ENCODE assay signal across 9 cellular contexts in genomic region chr14:103361868-103362267, GRCh38. TPM values are rescaled to one million over a fixed set of nuclear protein-coding genes. Genes with fewer than 3 reads are reported as not detected.
A peak's percentile ranks its signal among the peaks of the same experiment; 100 is the strongest.
DNase-seq lines count a peak whose midpoint lies in the region; ATAC-seq and TF ChIP-seq lines count a peak whose summit lies in the region.
"Had no signal": no experiment of that assay in that cellular context is flagged by ENCODE, and none has a peak within 500 bp of the region (broad histone marks: within the 10 kb centered on the region; RNA-seq: fewer than 3 reads in every experiment).

No MANE protein-coding gene starts in this region.

- TF ChIP-seq CTCF in fibroblast of villous mesenchyme (IDR thresholded peaks at IDR 0.05; ENCODE audit: insufficient read depth, low read depth, low read length) (no peak), upper lobe of right lung (IDR thresholded peaks at IDR 0.05) (no peak), GM13976 (IDR thresholded peaks at IDR 0.05; ENCODE audit: borderline replicate concordance, control extremely low read depth, extremely low read depth, insufficient read depth, missing control alignments) (no peak), coronary artery (IDR thresholded peaks at IDR 0.05) (no peak)

- H3K27ac ChIP-seq in upper lobe of right lung (no peak overlapping the region), coronary artery (no peak overlapping the region)
- H3K27ac ChIP-seq: neural progenitor cell had no signal

- H3K4me3 ChIP-seq in fibroblast of villous mesenchyme (ENCODE audit: low read depth, low read length), result no peak overlapping the region
- no peak overlapping the region for H3K4me3 ChIP-seq in upper lobe of right lung
- H3K4me3 ChIP-seq in coronary artery, result no peak overlapping the region
- H3K4me3 ChIP-seq: neural progenitor cell had no signal

- peaks cover 4% of the 10 kb centered on the region for H3K9me3 ChIP-seq in upper lobe of right lung

- no peaks in the 10 kb centered on the region for H3K27me3 ChIP-seq in upper lobe of right lung
- H3K27me3 ChIP-seq: neural progenitor cell had no signal

- peak; percentile 59 to 89 for ATAC-seq in activated naive CD4-positive, alpha-beta T cell treated with anti-CD3 and anti-CD28 coated beads, Interleukin-2, amount 50 U/mL, for 72 hours
- ATAC-seq in upper lobe of right lung (peak; percentile 39), GM21526 (IDR thresholded peaks at IDR 0.05; ENCODE audit: low FRiP score, unreplicated experiment) (no peak)

- no peaks in the 10 kb centered on the region for H3K36me3 ChIP-seq in upper lobe of right lung
- H3K36me3 ChIP-seq: neural progenitor cell had no signal

- peaks cover 7 to 16% of the 10 kb centered on the region in 2 donors for H3K9me3 Mint-ChIP-seq in activated naive CD4-positive, alpha-beta T cell treated with anti-CD3 and anti-CD28 coated beads, Interleukin-2, amount 50 U/mL, for 72 hours

- H3K27ac Mint-ChIP-seq in activated naive CD4-positive, alpha-beta T cell treated with anti-CD3 and anti-CD28 coated beads, Interleukin-2, amount 50 U/mL, for 72 hours, result no peak overlapping the region
- H3K27ac Mint-ChIP-seq: neural progenitor cell had no signal

- DNase-seq in activated naive CD4-positive, alpha-beta T cell treated with anti-CD3 and anti-CD28 coated beads, Interleukin-2, amount 50 U/mL, for 72 hours (ENCODE audit: low spot score in 2 of 2), result no peak
- DNase-seq in activated naive CD4-positive, alpha-beta T cell (lab: John Stamatoyannopoulos, UW), result no peak
- peak; percentile 55 for DNase-seq in T1000 (lab: John Stamatoyannopoulos, UW)
- peak; percentile 97 for DNase-seq in fibroblast of villous mesenchyme (ENCODE audit: low read depth)
- DNase-seq in upper lobe of right lung, result no peak
- DNase-seq in GM13976 (ENCODE audit: low spot score), result no peak
- no peak for DNase-seq in coronary artery (ENCODE audit: low spot score)

- H3K4me1 ChIP-seq in upper lobe of right lung, result no peaks in the 10 kb centered on the region
- H3K4me1 ChIP-seq: neural progenitor cell had no signal

- intact Hi-C loops in upper lobe of right lung (cut with DNase I), result no loop called here

- peaks cover 9 to 22% of the 10 kb centered on the region in 2 donors for H3K36me3 Mint-ChIP-seq in activated naive CD4-positive, alpha-beta T cell treated with anti-CD3 and anti-CD28 coated beads, Interleukin-2, amount 50 U/mL, for 72 hours

- in situ Hi-C loops in GM13976 (cut with MboI; ENCODE audit: low sequenced_read_pairs, unreplicated experiment), result no loop called here

RNA-seq across cellular contexts. Expression of gene MARK3, which starts 23.3 kb away (rescaled TPM):
- 10 to 100 TPM; 67.0 to 91.4 TPM for total RNA-seq in activated naive CD4-positive, alpha-beta T cell treated with anti-CD3 and anti-CD28 coated beads, Interleukin-2, amount 50 U/mL, for 72 hours
- total RNA-seq in fibroblast of villous mesenchyme, result 79.2 and 108 TPM in 2 replicates
- 105 TPM for total RNA-seq in upper lobe of right lung

RNA-seq across cellular contexts. Expression of gene EIF5, which starts 27.8 kb away (rescaled TPM):
- total RNA-seq in activated naive CD4-positive, alpha-beta T cell treated with anti-CD3 and anti-CD28 coated beads, Interleukin-2, amount 50 U/mL, for 72 hours, result 100 to 1,000 TPM; 154 to 243 TPM
- total RNA-seq in fibroblast of villous mesenchyme (122 and 124 TPM in 2 replicates), upper lobe of right lung (245 TPM)

Comparison
In these comparisons a context has a peak if more than half of its experiments do, and no peak if none do; other contexts are left out.
1. DNase-seq: peak in T1000 (single experiment) and fibroblast of villous mesenchyme (single experiment); none in activated naive CD4-positive, alpha-beta T cell treated with anti-CD3 and anti-CD28 coated beads, Interleukin-2, amount 50 U/mL, for 72 hours (0 of 2), activated naive CD4-positive, alpha-beta T cell (0 of 4), upper lobe of right lung (single experiment), GM13976 (single experiment) and coronary artery (single experiment).